In genomic region chr4:54909964-54910363, GRCh38 we compare ENCODE assay signal across 2 cellular contexts.
TF ChIP-seq lines count a peak whose summit lies in the region.

No MANE protein-coding gene starts in this region.

TF ChIP-seq in endothelial cell of umbilical vein, 7 proteins besides CTCF, POLR2A, EP300 and RAD21:
- TF ChIP-seq EZH2 (IDR thresholded peaks at IDR 0.05; ENCODE audit: borderline replicate concordance, low read depth, low read length, severe bottlenecking): no peak
- TF ChIP-seq MYC (IDR thresholded peaks at IDR 0.05; ENCODE audit: low read depth, low read length): no peak
- no peak for TF ChIP-seq GATA2 (IDR thresholded peaks at IDR 0.05; ENCODE audit: insufficient read depth, insufficient read length, low read depth, low read length)
- TF ChIP-seq JUN (IDR thresholded peaks at IDR 0.05; ENCODE audit: borderline replicate concordance, insufficient read depth, insufficient read length, low read depth): no peak
- no peak for TF ChIP-seq MAX (IDR thresholded peaks at IDR 0.05; ENCODE audit: insufficient read depth, insufficient read length)
- no peak for TF ChIP-seq POLR2AphosphoS5 (IDR thresholded peaks at IDR 0.05; ENCODE audit: insufficient read depth, low read depth, low read length)
- TF ChIP-seq FOS (IDR thresholded peaks at IDR 0.05; ENCODE audit: borderline replicate concordance, insufficient read depth, low read length): no peak
TF ChIP-seq in endothelial cell of umbilical vein: peak in this region for 0.

TF ChIP-seq in SK-N-SH, 30 proteins besides CTCF, POLR2A, EP300 and RAD21:
- TF ChIP-seq POLR2AphosphoS5 (IDR thresholded peaks at IDR 0.05; ENCODE audit: low read depth, low read length): no peak
- TF ChIP-seq NFIC (IDR thresholded peaks at IDR 0.05; ENCODE audit: borderline replicate concordance): no peak
